In genomic region chr11:94134651-94135512, GRCh38 we compare ENCODE assay signal across 9 cellular contexts. TPM values are rescaled to one million over a fixed set of nuclear protein-coding genes. Genes with fewer than 3 reads are reported as not detected.
A peak's percentile ranks its signal among the peaks of the same experiment; 100 is the strongest.
DNase-seq lines count a peak whose midpoint lies in the region; ATAC-seq and TF ChIP-seq lines count a peak whose summit lies in the region.
"Had no signal": no experiment of that assay in that cellular context is flagged by ENCODE, and none has a peak within 500 bp of the region (broad histone marks: within the 10 kb centered on the region; RNA-seq: fewer than 3 reads in every experiment).

No MANE protein-coding gene starts in this region.

- BruUV-seq in OCI-LY7 (replicated peaks; lab: Mats Ljungman, UMichigan) = no TSS peak

- peak overlapping the region in 7 of 10 experiments; percentile 4 to 55 (median 9); a peak in 6 of 20 replicates for H3K4me3 ChIP-seq in BLaER1 treated with 17β-estradiol and CSF1 and Interleukin-3, amounts not matched to agents 10 nM and 100 nM
- H3K4me3 ChIP-seq in coronary artery = peak overlapping the region; percentile 52
- no peak overlapping the region for H3K4me3 ChIP-seq in mucosa of stomach (ENCODE audit: low read length)
- H3K4me3 ChIP-seq in Karpas-422 (ENCODE audit: low read length) = no peak overlapping the region
- no peak overlapping the region for H3K4me3 ChIP-seq in OCI-LY7 (ENCODE audit: low read depth, low read length, poor library complexity, severe bottlenecking)

- CTCF ChIA-PET in OCI-LY7 (lab: Charles Lee; ENCODE audit: unreplicated experiment) = no interaction called here

- peak overlapping the region; percentile 25 to 95 (median 85) for H3K4me2 ChIP-seq in BLaER1 treated with 17β-estradiol and CSF1 and Interleukin-3, amounts not matched to agents 10 nM and 100 nM
- no peak overlapping the region for H3K4me2 ChIP-seq in Karpas-422 (ENCODE audit: low read depth, low read length, poor library complexity, severe bottlenecking)
- H3K4me2 ChIP-seq in OCI-LY7 (ENCODE audit: low read length) = no peak overlapping the region

- H3K36me3 ChIP-seq in BLaER1 treated with 17β-estradiol and CSF1 and Interleukin-3, amounts not matched to agents 10 nM and 100 nM = peaks cover 0 to 53% (median 36%) of the 10 kb centered on the region in 11 experiments; a peak in 18 of 22 replicates
- no peaks in the 10 kb centered on the region for H3K36me3 ChIP-seq in mucosa of stomach (ENCODE audit: control insufficient read depth, insufficient read depth, low read length)
- H3K36me3 ChIP-seq in Karpas-422 (ENCODE audit: insufficient read depth, low read length) = no peaks in the 10 kb centered on the region
- H3K36me3 ChIP-seq in OCI-LY7 (ENCODE audit: insufficient read depth, low read length) = no peaks in the 10 kb centered on the region

- H3K9ac ChIP-seq in BLaER1 treated with 17β-estradiol and CSF1 and Interleukin-3, amounts not matched to agents 10 nM and 100 nM = peak overlapping the region in 9 of 11 experiments; percentile 24 to 75 (median 55); a peak in 15 of 22 replicates
- H3K9ac ChIP-seq in mucosa of stomach (ENCODE audit: low read length) (peak overlapping the region; percentile 42), Karpas-422 (ENCODE audit: low read length) (no peak overlapping the region)

- H3K9me3 ChIP-seq in BLaER1 treated with 17β-estradiol and CSF1 and Interleukin-3, amounts not matched to agents 10 nM and 100 nM (replicated peaks in 1 of 11) = peaks cover 22 to 51% (median 43%) of the 10 kb centered on the region in 11 experiments
- no peaks in the 10 kb centered on the region for H3K9me3 ChIP-seq in mucosa of stomach (ENCODE audit: control insufficient read depth, low read length)
- H3K9me3 ChIP-seq in Karpas-422 (ENCODE audit: low read length) = no peaks in the 10 kb centered on the region
- no peaks in the 10 kb centered on the region for H3K9me3 ChIP-seq in OCI-LY7 (ENCODE audit: low read length)

- ATAC-seq in GM21529 (IDR thresholded peaks at IDR 0.05; ENCODE audit: unreplicated experiment) = peak; percentile 71

- H3K27me3 ChIP-seq in BLaER1 treated with 17β-estradiol and CSF1 and Interleukin-3, amounts not matched to agents 10 nM and 100 nM = no peaks in the 10 kb centered on the region
- H3K27me3 ChIP-seq in mucosa of stomach (ENCODE audit: control insufficient read depth, insufficient read depth, low read length) = no peaks in the 10 kb centered on the region
- H3K27me3 ChIP-seq in Karpas-422 (ENCODE audit: low read length) = no peaks in the 10 kb centered on the region

- H3K9me2 ChIP-seq in Karpas-422 (replicated peaks; ENCODE audit: insufficient read depth, low read length) (no peaks in the 10 kb centered on the region), OCI-LY7 (ENCODE audit: insufficient read depth, low read length) (no peaks in the 10 kb centered on the region)

- no peak for TF ChIP-seq CTCF in coronary artery (IDR thresholded peaks at IDR 0.05)
- TF ChIP-seq CTCF in OCI-LY7 (conservative IDR thresholded peaks at IDR 0.05; ENCODE audit: low read length) = no peak

- H2AFZ ChIP-seq in Karpas-422 (ENCODE audit: low read length) (no peak overlapping the region), OCI-LY7 (ENCODE audit: low read length) (no peak overlapping the region)

- intact Hi-C loops in OCI-LY7 (cut with micrococcal nuclease; ENCODE audit: unreplicated experiment) = no loop called here

- H3K79me2 ChIP-seq in Karpas-422 (ENCODE audit: low read length) (peaks cover 19% of the 10 kb centered on the region; the same call in 1 of the 2 replicates), OCI-LY7 (ENCODE audit: insufficient read depth, low read depth, low read length) (peaks cover 30% of the 10 kb centered on the region; the same call in 1 of the 2 replicates)

- H3K27ac ChIP-seq in BLaER1 treated with 17β-estradiol and CSF1 and Interleukin-3, amounts not matched to agents 10 nM and 100 nM = peak overlapping the region; percentile 43 to 87 (median 75); a peak in 21 of 22 replicates
- H3K27ac ChIP-seq in coronary artery (peak overlapping the region; percentile 73 to 92), Karpas-422 (ENCODE audit: low read length) (no peak overlapping the region), OCI-LY7 (ENCODE audit: low read depth, low read length, poor library complexity, severe bottlenecking) (no peak overlapping the region)
- H3K27ac ChIP-seq: HL-60 had no signal

- H4K20me1 ChIP-seq in BLaER1 treated with 17β-estradiol and CSF1 and Interleukin-3, amounts not matched to agents 10 nM and 100 nM = peaks cover 7 to 67% (median 57%) of the 10 kb centered on the region in 11 experiments; a peak in 19 of 22 replicates
- H4K20me1 ChIP-seq in Karpas-422 (ENCODE audit: insufficient read depth, low read depth, low read length) = peaks cover 86% of the 10 kb centered on the region
- peaks cover 20% of the 10 kb centered on the region for H4K20me1 ChIP-seq in OCI-LY7 (ENCODE audit: insufficient read depth, low read length)

- peaks cover 64 to 76% (median 71%) of the 10 kb centered on the region in 10 experiments for H3K4me1 ChIP-seq in BLaER1 treated with 17β-estradiol and CSF1 and Interleukin-3, amounts not matched to agents 10 nM and 100 nM
- H3K4me1 ChIP-seq in mucosa of stomach (ENCODE audit: control insufficient read depth, insufficient read depth, low read length) (peaks cover 34% of the 10 kb centered on the region), Karpas-422 (ENCODE audit: low read length) (peaks cover 5% of the 10 kb centered on the region), OCI-LY7 (ENCODE audit: insufficient read depth, low read length, poor library complexity, severe bottlenecking) (peaks cover 18% of the 10 kb centered on the region)

- peak; percentile 76 for DNase-seq in OCI-M1 (lab: John Stamatoyannopoulos, UW)
- peak; percentile 87 for DNase-seq in coronary artery (ENCODE audit: low spot score)
- peak; percentile 65 for DNase-seq in ureter (ENCODE audit: low spot score)
- DNase-seq in Karpas-422 = no peak
- no peak for DNase-seq in OCI-LY7 (ENCODE audit: low spot score)

- POLR2A ChIA-PET in OCI-LY7 (lab: Charles Lee) = interaction anchor here (0.6 to 1.1 kb wide), 3 partner anchors 10 to 397 kb away, joined by 3 to 4 read pairs (median 3); no protein-coding TSS in a partner anchor

RNA-seq across cellular contexts. Expression of gene PANX1, which starts 6.2 kb away (rescaled TPM):
- 14.5 TPM for total RNA-seq in ureter
- 15.4 and 17.0 TPM in 2 replicates for total RNA-seq in Karpas-422 (2014; rRNA removed; shearing (Covaris generic); ENCODE audit: low replicate concordance)
- 14.3 and 16.5 TPM in 2 replicates for total RNA-seq in OCI-LY7 (2014; rRNA removed; shearing (Covaris generic))
- 10.8 and 11.3 TPM in 2 replicates for total RNA-seq in OCI-LY7 (2022)

Comparison
In these comparisons a context has a peak if more than half of its experiments do, and no peak if none do; other contexts are left out.
1. H3K27ac ChIP-seq: peak in BLaER1 treated with 17β-estradiol and CSF1 and Interleukin-3, amounts not matched to agents 10 nM and 100 nM (11 of 11) and coronary artery (2 of 2); none in Karpas-422 (single experiment) and OCI-LY7 (single experiment).
2. H3K4me2 ChIP-seq: peak in BLaER1 treated with 17β-estradiol and CSF1 and Interleukin-3, amounts not matched to agents 10 nM and 100 nM (11 of 11); none in Karpas-422 (single experiment) and OCI-LY7 (single experiment).
3. H3K4me3 ChIP-seq: peak in BLaER1 treated with 17β-estradiol and CSF1 and Interleukin-3, amounts not matched to agents 10 nM and 100 nM (7 of 10) and coronary artery (single experiment); none in mucosa of stomach (single experiment), Karpas-422 (single experiment) and OCI-LY7 (single experiment).
4. DNase-seq: peak in OCI-M1 (single experiment), coronary artery (single experiment) and ureter (single experiment); none in Karpas-422 (single experiment) and OCI-LY7 (single experiment).